Comparison of ENCODE assay signal across 15 cellular contexts in the genomic region with DNA sequence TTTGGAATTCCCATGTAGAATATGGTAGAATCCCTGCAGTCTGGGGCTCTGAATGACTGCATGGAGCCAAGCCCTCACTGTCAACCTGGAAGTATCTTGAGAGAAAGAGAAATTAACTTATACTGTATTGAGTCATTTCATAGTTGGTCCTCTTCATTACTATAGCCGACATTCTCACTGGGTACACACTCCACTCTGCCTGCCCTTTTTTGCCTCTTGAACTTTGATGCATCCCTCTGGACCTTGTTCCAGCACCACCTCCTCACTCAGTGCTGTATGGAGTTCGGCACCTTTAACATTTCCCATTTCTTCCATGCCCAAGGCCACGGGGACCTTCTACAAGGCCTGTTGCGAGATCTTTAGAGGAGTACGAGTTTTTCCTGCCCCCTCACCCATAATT. TPM values are rescaled to one million over a fixed set of nuclear protein-coding genes. Genes with fewer than 3 reads are reported as not detected.
DNase-seq lines count a peak whose midpoint lies in the region; ATAC-seq and TF ChIP-seq lines count a peak whose summit lies in the region.
"Had no signal": no experiment of that assay in that cellular context is flagged by ENCODE, and none has a peak within 500 bp of the region (broad histone marks: within the 10 kb centered on the region; RNA-seq: fewer than 3 reads in every experiment).

No MANE protein-coding gene starts in this region.

- H2AFZ ChIP-seq in osteoblast (ENCODE audit: low read length), result no peak overlapping the region

- no peaks in the 10 kb centered on the region for H4K20me1 ChIP-seq in osteoblast (ENCODE audit: insufficient read depth, low read length)

- no peak for TF ChIP-seq CTCF in osteoblast (IDR thresholded peaks at IDR 0.05; ENCODE audit: extremely low read depth, low read depth, low read length)

- POLR2A ChIA-PET in HEK293T (lab: Yijun Ruan, JAX), result no interaction called here

- no peaks in the 10 kb centered on the region for H3K9me3 ChIP-seq in osteoblast (ENCODE audit: low read depth, low read length)
- H3K9me3 ChIP-seq: Caco-2 had no signal

- DNase-seq in activated CD8-positive, alpha-beta memory T cell treated with anti-CD3 and anti-CD28 coated beads for 24 hours, result peak; percentile 11
- DNase-seq in activated CD8-positive, alpha-beta memory T cell treated with anti-CD3 and anti-CD28 coated beads, Interleukin-2, amount 50 U/mL, for 4 hours, result no peak
- peak; percentile 11 for DNase-seq in ecto neural progenitor cell (ENCODE audit: low spot score)
- peak; percentile 62 for DNase-seq in osteoblast (ENCODE audit: insufficient read length, low spot score, missing footprints)
- no peak for DNase-seq in stimulated activated CD4-positive, alpha-beta T cell treated with anti-CD3 and anti-CD28 coated beads, Interleukin-4, amount 100 ng/mL, for 1 hour
- DNase-seq in HEK293T (ENCODE audit: extremely low spot score), result no peak
- DNase-seq: Caco-2; CD8-positive, alpha-beta memory T cell; DMS53; GF-D8; HCEC 1CT; KBM-7 had no signal

- peaks cover 42% of the 10 kb centered on the region for H3K79me2 ChIP-seq in osteoblast (ENCODE audit: insufficient read depth, low read length)

- CTCF ChIA-PET in HEK293T (lab: Yijun Ruan, JAX), result interaction anchor here (0.6 to 1.6 kb wide), 2 partner anchors 14 to 47 kb away, joined by 4 to 6 read pairs; no protein-coding TSS in a partner anchor

- H3K4me2 ChIP-seq in osteoblast (ENCODE audit: insufficient read depth, low read length), result no peak overlapping the region

- H3K4me1 ChIP-seq in osteoblast (ENCODE audit: insufficient read depth, low read length), result peaks cover 61% of the 10 kb centered on the region

- ATAC-seq in HG03025 (IDR thresholded peaks at IDR 0.05; ENCODE audit: low FRiP score, unreplicated experiment), result no peak
- no peak for ATAC-seq in HG02870 (IDR thresholded peaks at IDR 0.05; ENCODE audit: unreplicated experiment)

- H3K27ac ChIP-seq in osteoblast (ENCODE audit: low read depth, low read length), result peak overlapping the region; percentile 44
- H3K27ac ChIP-seq: 22Rv1 had no signal

- no peaks in the 10 kb centered on the region for H3K27me3 ChIP-seq in osteoblast (ENCODE audit: insufficient read depth, low read length)

- H3K36me3 ChIP-seq in osteoblast (ENCODE audit: insufficient read depth, low read length), result no peaks in the 10 kb centered on the region

- H3K4me3 ChIP-seq in osteoblast (ENCODE audit: insufficient read depth, low read length), result no peak overlapping the region

TF ChIP-seq in HEK293T, 16 proteins besides CTCF, POLR2A, EP300 and RAD21:
- no peak for TF ChIP-seq NFRKB (IDR thresholded peaks at IDR 0.05)
- no peak for TF ChIP-seq ARNT (IDR thresholded peaks at IDR 0.05)
- no peak for TF ChIP-seq ELF4 (IDR thresholded peaks at IDR 0.05)
- TF ChIP-seq ZNF384 (IDR thresholded peaks at IDR 0.05), result no peak
- no peak for TF ChIP-seq FOXM1 (IDR thresholded peaks at IDR 0.05; ENCODE audit: borderline replicate concordance)
- no peak for TF ChIP-seq FOXK2 (IDR thresholded peaks at IDR 0.05)
- no peak for TF ChIP-seq TARDBP (IDR thresholded peaks at IDR 0.05)
- no peak for TF ChIP-seq L3MBTL2 (conservative IDR thresholded peaks at IDR 0.05)
- no peak for TF ChIP-seq BHLHE40 (IDR thresholded peaks at IDR 0.05; ENCODE audit: borderline replicate concordance)
- no peak for TF ChIP-seq SP1 (IDR thresholded peaks at IDR 0.05)

RNA-seq across cellular contexts. Expression of gene ARHGAP22, which starts 4.6 kb away (rescaled TPM):
- 45.6 and 50.1 TPM in 2 replicates for total RNA-seq in osteoblast
- total RNA-seq: CD8-positive, alpha-beta memory T cell had no signal

Comparison
In these comparisons a context has a peak if more than half of its experiments do, and no peak if none do; other contexts are left out.
1. DNase-seq: peak in activated CD8-positive, alpha-beta memory T cell treated with anti-CD3 and anti-CD28 coated beads for 24 hours (single experiment), ecto neural progenitor cell (single experiment) and osteoblast (single experiment); none in activated CD8-positive, alpha-beta memory T cell treated with anti-CD3 and anti-CD28 coated beads, Interleukin-2, amount 50 U/mL, for 4 hours (single experiment), stimulated activated CD4-positive, alpha-beta T cell treated with anti-CD3 and anti-CD28 coated beads, Interleukin-4, amount 100 ng/mL, for 1 hour (single experiment) and HEK293T (single experiment).